In genomic region chr1:26626994-26627393, GRCh38 we compare ENCODE assay signal across 1 cellular context.
TF ChIP-seq lines count a peak whose summit lies in the region.

No MANE protein-coding gene starts in this region.

TF ChIP-seq in WTC11, 78 proteins besides CTCF, POLR2A, EP300 and RAD21:
- no peak for TF ChIP-seq ZNF423 (CRISPR knock-in tag; IDR thresholded peaks at IDR 0.05)
- no peak for TF ChIP-seq PRDM15 (CRISPR knock-in tag; IDR thresholded peaks at IDR 0.05)
- TF ChIP-seq USF2 (CRISPR knock-in tag; IDR thresholded peaks at IDR 0.05) = no peak
- TF ChIP-seq ARID4B (CRISPR knock-in tag; IDR thresholded peaks at IDR 0.05; ENCODE audit: borderline replicate concordance) = no peak
- no peak for TF ChIP-seq STAT6 (CRISPR knock-in tag; conservative IDR thresholded peaks at IDR 0.05; ENCODE audit: low read depth)
- no peak for TF ChIP-seq HMGXB4 (CRISPR knock-in tag; IDR thresholded peaks at IDR 0.05)
- no peak for TF ChIP-seq MYBL2 (CRISPR knock-in tag; IDR thresholded peaks at IDR 0.05)
